ENCODE assay signal across 1 cellular context in genomic region chr2:236558999-236559978, GRCh38.
TF ChIP-seq lines count a peak whose summit lies in the region.

No MANE protein-coding gene starts in this region.

TF ChIP-seq in GM12878, 131 proteins besides CTCF, POLR2A, EP300 and RAD21 (continued from another document):
- TF ChIP-seq NFYA (IDR thresholded peaks at IDR 0.05; ENCODE audit: borderline replicate concordance, low read depth, low read length) (no peak), PAX5 (IDR thresholded peaks at IDR 0.05; ENCODE audit: borderline replicate concordance, low read depth, low read length) (peak; percentile 69; the same call in 1 of the 2 replicates), TCF3 (IDR thresholded peaks at IDR 0.05; ENCODE audit: borderline replicate concordance, insufficient read depth, low read depth, low read length) (0 out of 2 replicates have a peak, but pooled peaks have one; percentile 20), RB1 (IDR thresholded peaks at IDR 0.05; ENCODE audit: borderline replicate concordance) (no peak), STAT1 (conservative IDR thresholded peaks at IDR 0.05) (no peak), USF2 (IDR thresholded peaks at IDR 0.05; ENCODE audit: borderline replicate concordance, low read depth, low read length) (no peak; the same call in 1 of the 2 replicates), CEBPB (IDR thresholded peaks at IDR 0.05; ENCODE audit: borderline replicate concordance in 1 of 2, low read depth in 2 of 2, low read length in 2 of 2) (peak in 1 of 2 experiments; percentile 80; a peak in 1 of 4 replicates), RFX5 (IDR thresholded peaks at IDR 0.05; ENCODE audit: low read depth, low read length) (no peak), SPI1 (IDR thresholded peaks at IDR 0.05; ENCODE audit: borderline replicate concordance, insufficient read depth, low read depth, low read length) (no peak), ESRRA (IDR thresholded peaks at IDR 0.05; ENCODE audit: low read length) (no peak)
TF ChIP-seq in GM12878: peak in this region for 48.
